ENCODE assay signal across 11 cellular contexts in the genomic region with DNA sequence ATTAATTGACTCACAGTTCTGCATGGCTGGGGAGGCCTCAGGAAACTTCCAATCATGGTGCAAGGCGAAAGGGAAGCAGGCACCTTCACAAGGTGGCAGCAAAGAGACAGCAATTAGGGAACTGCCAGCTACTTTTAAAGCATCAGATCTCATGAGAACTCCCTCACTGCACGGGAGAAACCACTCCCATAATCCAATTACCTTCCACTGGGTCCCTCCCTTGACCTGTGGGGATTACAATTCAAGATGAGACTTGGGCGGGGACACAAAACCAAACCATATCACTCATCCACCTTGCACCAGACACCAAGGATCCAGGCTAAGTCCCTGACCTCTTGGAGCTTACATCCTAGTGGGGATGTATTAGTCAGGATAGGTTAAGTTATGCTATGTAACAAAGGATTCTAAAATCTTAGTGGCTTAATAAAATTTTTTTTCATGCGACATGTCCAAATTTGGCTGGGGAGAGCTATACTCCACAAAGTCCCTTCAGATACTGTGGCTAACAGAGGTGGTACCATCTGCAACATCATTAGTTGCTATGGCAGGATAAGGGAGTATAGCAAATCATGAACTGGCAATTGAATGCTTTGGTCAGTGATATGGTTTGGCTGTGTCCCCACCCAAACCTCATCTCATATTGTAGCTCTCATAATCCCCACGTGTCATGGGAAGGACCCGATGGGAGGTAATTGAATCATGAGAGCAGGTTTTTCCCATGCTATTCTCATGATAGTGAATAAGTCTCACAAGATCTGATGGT. TPM values are rescaled to one million over a fixed set of nuclear protein-coding genes. Genes with fewer than 3 reads are reported as not detected.
A peak's percentile ranks its signal among the peaks of the same experiment; 100 is the strongest.
DNase-seq lines count a peak whose midpoint lies in the region; FAIRE-seq lines count a peak whose summit lies in the region.
"Had no signal": no experiment of that assay in that cellular context is flagged by ENCODE, and none has a peak within 500 bp of the region (broad histone marks: within the 10 kb centered on the region; RNA-seq: fewer than 3 reads in every experiment).

No MANE protein-coding gene starts in this region.

- H3K27ac ChIP-seq in small intestine (ENCODE audit: low read depth in 1 of 2, low read length in 1 of 2), result no peak overlapping the region

- peaks cover 17% of the 10 kb centered on the region for H3K9me3 Mint-ChIP-seq in activated naive CD4-positive, alpha-beta T cell treated with anti-CD3 and anti-CD28 coated beads, Interleukin-2, amount 10 ng/mL, durations not matched to agents 7 days and 5 days
- peaks cover 9% of the 10 kb centered on the region for H3K9me3 Mint-ChIP-seq in activated CD4-positive, alpha-beta memory T cell treated with anti-CD3 and anti-CD28 coated beads, Interleukin-2, amount 10 ng/mL, durations not matched to agents 7 days and 5 days

- H3K4me3 ChIP-seq in small intestine (ENCODE audit: low read depth in 1 of 2, low read length in 2 of 2), result no peak overlapping the region

- H3K4me3 Mint-ChIP-seq in activated naive CD4-positive, alpha-beta T cell treated with anti-CD3 and anti-CD28 coated beads, Interleukin-2, amount 10 ng/mL, durations not matched to agents 7 days and 5 days, result no peak overlapping the region
- H3K4me3 Mint-ChIP-seq in activated CD4-positive, alpha-beta memory T cell treated with anti-CD3 and anti-CD28 coated beads, Interleukin-2, amount 10 ng/mL, durations not matched to agents 7 days and 5 days, result no peak overlapping the region
- H3K4me3 Mint-ChIP-seq: neural crest cell had no signal

- H3K36me3 Mint-ChIP-seq in activated naive CD4-positive, alpha-beta T cell treated with anti-CD3 and anti-CD28 coated beads, Interleukin-2, amount 10 ng/mL, durations not matched to agents 7 days and 5 days, result peaks cover 18% of the 10 kb centered on the region
- H3K36me3 Mint-ChIP-seq in activated CD4-positive, alpha-beta memory T cell treated with anti-CD3 and anti-CD28 coated beads, Interleukin-2, amount 10 ng/mL, durations not matched to agents 7 days and 5 days (ENCODE audit: low read depth), result peaks cover 14% of the 10 kb centered on the region

- peak overlapping the region; percentile 38 for H3K27ac Mint-ChIP-seq in activated naive CD4-positive, alpha-beta T cell treated with anti-CD3 and anti-CD28 coated beads, Interleukin-2, amount 10 ng/mL, durations not matched to agents 7 days and 5 days
- no peak overlapping the region for H3K27ac Mint-ChIP-seq in activated CD4-positive, alpha-beta memory T cell treated with anti-CD3 and anti-CD28 coated beads, Interleukin-2, amount 10 ng/mL, durations not matched to agents 7 days and 5 days

- H3K4me1 Mint-ChIP-seq in activated naive CD4-positive, alpha-beta T cell treated with anti-CD3 and anti-CD28 coated beads, Interleukin-2, amount 10 ng/mL, durations not matched to agents 7 days and 5 days, result peaks cover 28% of the 10 kb centered on the region
- peaks cover 25% of the 10 kb centered on the region for H3K4me1 Mint-ChIP-seq in activated CD4-positive, alpha-beta memory T cell treated with anti-CD3 and anti-CD28 coated beads, Interleukin-2, amount 10 ng/mL, durations not matched to agents 7 days and 5 days
- H3K4me1 Mint-ChIP-seq: neural crest cell had no signal

- WGBS in small intestine, 3 donors, result 75 to 78% (median 75%) methylated on average over 6 of the region's 6 CpGs

- no peaks in the 10 kb centered on the region for H3K27me3 ChIP-seq in small intestine (ENCODE audit: control insufficient read depth in 2 of 2, insufficient read depth in 2 of 2, low read length in 2 of 2)

- no peak for FAIRE-seq in small intestine (lab: Jason Lieb, UNC)

- no peaks in the 10 kb centered on the region for H3K36me3 ChIP-seq in small intestine (ENCODE audit: control insufficient read depth in 2 of 2, insufficient read depth in 2 of 2, low read length in 2 of 2)

- CTCF ChIA-PET in activated naive CD4-positive, alpha-beta T cell treated with anti-CD3 and anti-CD28 coated beads, Interleukin-2, amount 10 ng/mL, durations not matched to agents 7 days and 5 days (lab: Charles Lee), result interaction anchor here (0.9 to 1.4 kb wide), 3 partner anchors 14 to 258 kb away, joined by 3 to 4 read pairs (median 3); no protein-coding TSS in a partner anchor
- CTCF ChIA-PET in activated CD4-positive, alpha-beta memory T cell treated with anti-CD3 and anti-CD28 coated beads, Interleukin-2, amount 10 ng/mL, durations not matched to agents 7 days and 5 days (lab: Charles Lee), result interaction anchor here (0.9 to 1.1 kb wide), 2 partner anchors 24 to 96 kb away, joined by 3 read pairs; no protein-coding TSS in a partner anchor

- H3K4me1 ChIP-seq in small intestine (ENCODE audit: control insufficient read depth in 2 of 2, insufficient read depth in 1 of 2, low read depth in 1 of 2, low read length in 1 of 2), result no peaks in the 10 kb centered on the region

- POLR2A ChIA-PET in activated CD4-positive, alpha-beta memory T cell treated with anti-CD3 and anti-CD28 coated beads, Interleukin-2, amount 10 ng/mL, durations not matched to agents 7 days and 5 days (lab: Charles Lee), result interaction anchor here (0.7 kb wide), 1 partner anchor 33 kb away, joined by 3 read pairs; no protein-coding TSS in a partner anchor

- H3K9me3 ChIP-seq in small intestine (ENCODE audit: control insufficient read depth, low read depth), result no peaks in the 10 kb centered on the region

- H3K27me3 Mint-ChIP-seq in activated naive CD4-positive, alpha-beta T cell treated with anti-CD3 and anti-CD28 coated beads, Interleukin-2, amount 10 ng/mL, durations not matched to agents 7 days and 5 days, result peaks cover 32% of the 10 kb centered on the region
- H3K27me3 Mint-ChIP-seq in activated CD4-positive, alpha-beta memory T cell treated with anti-CD3 and anti-CD28 coated beads, Interleukin-2, amount 10 ng/mL, durations not matched to agents 7 days and 5 days, result peaks cover 14% of the 10 kb centered on the region

- peak; percentile 50 for DNase-seq in activated naive CD4-positive, alpha-beta T cell treated with anti-CD3 and anti-CD28 coated beads, Interleukin-2, amount 10 ng/mL, durations not matched to agents 7 days and 5 days
- no peak for DNase-seq in activated naive CD4-positive, alpha-beta T cell treated with anti-CD3 and anti-CD28 coated beads, Interleukin-2, amount 50 U/mL, for 16 hours
- DNase-seq in Kasumi-1 (lab: John Stamatoyannopoulos, UW) (peak; percentile 43 to 54), small intestine (peak; percentile 33), NCI-H1092 (lab: John Stamatoyannopoulos, UW) (no peak), medulla oblongata (ENCODE audit: extremely low spot score) (no peak)
- peak; percentile 30 for DNase-seq in activated CD4-positive, alpha-beta memory T cell treated with anti-CD3 and anti-CD28 coated beads, Interleukin-2, amount 10 ng/mL, durations not matched to agents 7 days and 5 days
- no peak for DNase-seq in stimulated activated CD4-positive, alpha-beta T cell treated with anti-CD3 and anti-CD28 coated beads, Interleukin-2, amount 100 ng/mL, for 48 hours

RNA-seq across cellular contexts. Expression of a gene that starts 8.3 kb away (rescaled TPM):
- not detected for total RNA-seq in activated CD4-positive, alpha-beta memory T cell treated with anti-CD3 and anti-CD28 coated beads, Interleukin-2, amount 10 ng/mL, durations not matched to agents 7 days and 5 days
- polyA plus RNA-seq in small intestine, result not detected
- total RNA-seq: M059J, neural crest cell, subcutaneous adipose tissue had no signal

RNA-seq across cellular contexts. Expression of a gene that starts 12.0 kb away (rescaled TPM):
- total RNA-seq in activated CD4-positive, alpha-beta memory T cell treated with anti-CD3 and anti-CD28 coated beads, Interleukin-2, amount 10 ng/mL, durations not matched to agents 7 days and 5 days, result 10 to 100 TPM; 13.2 to 13.3 TPM
- 100 to 1,000 TPM in 1 of 3 donors, 10 to 100 TPM in 2; 51.6 to 136 (median 70.2) TPM for polyA plus RNA-seq in small intestine

RNA-seq across cellular contexts. Expression of a gene that starts 31.9 kb away (rescaled TPM):
- total RNA-seq in activated CD4-positive, alpha-beta memory T cell treated with anti-CD3 and anti-CD28 coated beads, Interleukin-2, amount 10 ng/mL, durations not matched to agents 7 days and 5 days, result 100 to 1,000 TPM; 164 to 172 TPM
- polyA plus RNA-seq in small intestine, result 100 to 1,000 TPM in 1 of 3 donors, 10 to 100 TPM in 2; 74.7 to 127 (median 92.1) TPM

RNA-seq across cellular contexts. Expression of a gene that starts 45.5 kb away (rescaled TPM):
- under 1 TPM; 0.38 to 0.43 TPM for total RNA-seq in activated CD4-positive, alpha-beta memory T cell treated with anti-CD3 and anti-CD28 coated beads, Interleukin-2, amount 10 ng/mL, durations not matched to agents 7 days and 5 days
- under 1 TPM in 1 of 3 donors, not detected in 2; 0.18 TPM for polyA plus RNA-seq in small intestine
- total RNA-seq: M059J, subcutaneous adipose tissue had no signal

RNA-seq across cellular contexts. Expression of a gene that starts 55.1 kb away (rescaled TPM):
- total RNA-seq in activated CD4-positive, alpha-beta memory T cell treated with anti-CD3 and anti-CD28 coated beads, Interleukin-2, amount 10 ng/mL, durations not matched to agents 7 days and 5 days, result not detected
- not detected for polyA plus RNA-seq in small intestine
- total RNA-seq: M059J, neural crest cell, subcutaneous adipose tissue had no signal

Comparison
In these comparisons a context has a peak if more than half of its experiments do, and no peak if none do; other contexts are left out.
1. DNase-seq: peak in activated naive CD4-positive, alpha-beta T cell treated with anti-CD3 and anti-CD28 coated beads, Interleukin-2, amount 10 ng/mL, durations not matched to agents 7 days and 5 days (single experiment), Kasumi-1 (2 of 2), activated CD4-positive, alpha-beta memory T cell treated with anti-CD3 and anti-CD28 coated beads, Interleukin-2, amount 10 ng/mL, durations not matched to agents 7 days and 5 days (single experiment) and small intestine (single experiment); none in activated naive CD4-positive, alpha-beta T cell treated with anti-CD3 and anti-CD28 coated beads, Interleukin-2, amount 50 U/mL, for 16 hours (single experiment), stimulated activated CD4-positive, alpha-beta T cell treated with anti-CD3 and anti-CD28 coated beads, Interleukin-2, amount 100 ng/mL, for 48 hours (0 of 2), NCI-H1092 (single experiment) and medulla oblongata (single experiment).